Comparison of ENCODE assay signal across 12 cellular contexts in genomic region chr1:159869173-159869572, GRCh38. TPM values are rescaled to one million over a fixed set of nuclear protein-coding genes. Genes with fewer than 3 reads are reported as not detected.
A peak's percentile ranks its signal among the peaks of the same experiment; 100 is the strongest.
DNase-seq lines count a peak whose midpoint lies in the region; ATAC-seq and TF ChIP-seq lines count a peak whose summit lies in the region.
"Had no signal": no experiment of that assay in that cellular context is flagged by ENCODE, and none has a peak within 500 bp of the region (broad histone marks: within the 10 kb centered on the region; RNA-seq: fewer than 3 reads in every experiment).

No MANE protein-coding gene starts in this region.

- H3K9me3 Mint-ChIP-seq in endodermal cell: no peaks in the 10 kb centered on the region
- H3K9me3 Mint-ChIP-seq in stimulated activated naive CD8-positive, alpha-beta T cell treated with anti-CD3 and anti-CD28 coated beads, Interleukin-15, amount 100 ng/mL, for 72 hours: no peaks in the 10 kb centered on the region
- H3K9me3 Mint-ChIP-seq: CD8-positive, alpha-beta T cell had no signal

- peak overlapping the region; percentile 45 for H3K27ac Mint-ChIP-seq in endodermal cell
- H3K27ac Mint-ChIP-seq in stimulated activated naive CD8-positive, alpha-beta T cell treated with anti-CD3 and anti-CD28 coated beads, Interleukin-15, amount 100 ng/mL, for 72 hours: no peak overlapping the region
- H3K27ac Mint-ChIP-seq: activated naive CD8-positive, alpha-beta T cell; CD8-positive, alpha-beta T cell had no signal

- H3K4me3 ChIP-seq in endodermal cell (ENCODE audit: low read length): no peak overlapping the region
- H3K4me3 ChIP-seq: ovary had no signal

- H3K4me3 Mint-ChIP-seq in endodermal cell: no peak overlapping the region
- H3K4me3 Mint-ChIP-seq in stimulated activated naive CD8-positive, alpha-beta T cell treated with anti-CD3 and anti-CD28 coated beads, Interleukin-15, amount 100 ng/mL, for 72 hours: no peak overlapping the region
- H3K4me3 Mint-ChIP-seq: activated naive CD8-positive, alpha-beta T cell; CD8-positive, alpha-beta T cell had no signal

- no peak overlapping the region for H3K9ac ChIP-seq in endodermal cell (ENCODE audit: extremely low read depth, low read length, poor library complexity, severe bottlenecking)

- WGBS in endodermal cell (ENCODE audit: insufficient coverage in 1 of 2, insufficient read length in 1 of 2), 2 experiments: 50 to 75% methylated on average over 1 to 4 of the region's 4 CpGs

- H3K27me3 ChIP-seq in endodermal cell (ENCODE audit: control insufficient read depth, insufficient read depth, low read length, poor library complexity, severe bottlenecking): peaks cover 2% of the 10 kb centered on the region
- H3K27me3 ChIP-seq: ovary had no signal

- H3K27ac ChIP-seq in endodermal cell (ENCODE audit: low read depth, low read length): no peak overlapping the region
- H3K27ac ChIP-seq: ovary had no signal

- H3K36me3 Mint-ChIP-seq in endodermal cell (ENCODE audit: low read depth): no peaks in the 10 kb centered on the region
- H3K36me3 Mint-ChIP-seq: activated naive CD8-positive, alpha-beta T cell; CD8-positive, alpha-beta T cell had no signal

- no peak for TF ChIP-seq CTCF in endodermal cell (conservative IDR thresholded peaks at IDR 0.05)

- H3K27me3 Mint-ChIP-seq in endodermal cell (ENCODE audit: insufficient read depth): peaks cover 23% of the 10 kb centered on the region
- peaks cover 42% of the 10 kb centered on the region for H3K27me3 Mint-ChIP-seq in stimulated activated naive CD8-positive, alpha-beta T cell treated with anti-CD3 and anti-CD28 coated beads, Interleukin-15, amount 100 ng/mL, for 72 hours

- DNase-seq in stimulated activated CD4-positive, alpha-beta T cell treated with anti-CD3 and anti-CD28 coated beads, Interleukin-12 subunit alpha, Interleukin-12 subunit beta, amount 100 ng/mL, for 48 hours (ENCODE audit: low read depth in 2 of 3, low spot score in 1 of 3): peak in 2 of 3 donors; percentile 1 to 8
- DNase-seq in stimulated activated CD4-positive, alpha-beta T cell treated with anti-CD3 and anti-CD28 coated beads, Interleukin-12 subunit alpha, Interleukin-12 subunit beta, amount 100 ng/mL, for 4 hours: no peak
- DNase-seq in RKO (ENCODE audit: low spot score) (peak; percentile 44), endodermal cell (peak; percentile 60), germinal center (ENCODE audit: low spot score) (no peak)
- DNase-seq in stimulated activated naive CD8-positive, alpha-beta T cell treated with anti-CD3 and anti-CD28 coated beads, Interleukin-15, amount 100 ng/mL, for 72 hours: peak in 1 of 2 donors; percentile 17

- H3K36me3 ChIP-seq in endodermal cell (ENCODE audit: control insufficient read depth, insufficient read depth, low read length): no peaks in the 10 kb centered on the region
- H3K36me3 ChIP-seq: ovary had no signal

- peaks cover 24% of the 10 kb centered on the region for H3K4me1 Mint-ChIP-seq in endodermal cell
- H3K4me1 Mint-ChIP-seq in stimulated activated naive CD8-positive, alpha-beta T cell treated with anti-CD3 and anti-CD28 coated beads, Interleukin-15, amount 100 ng/mL, for 72 hours: peaks cover 21% of the 10 kb centered on the region

- ATAC-seq in stimulated activated naive CD8-positive, alpha-beta T cell treated with anti-CD3 and anti-CD28 coated beads, Interleukin-15, amount 100 ng/mL, for 72 hours: peak; percentile 75
- ATAC-seq in GM19397 (IDR thresholded peaks at IDR 0.05; ENCODE audit: unreplicated experiment) (no peak), HG03439 (IDR thresholded peaks at IDR 0.05; ENCODE audit: unreplicated experiment) (no peak)
- ATAC-seq: CD8-positive, alpha-beta T cell had no signal

- H3K4me1 ChIP-seq in endodermal cell (ENCODE audit: control insufficient read depth, insufficient read depth, low read length): peaks cover 11% of the 10 kb centered on the region

- H3K9me3 ChIP-seq in endodermal cell (ENCODE audit: control insufficient read depth, low read length): no peaks in the 10 kb centered on the region
- H3K9me3 ChIP-seq: ovary had no signal

RNA-seq across cellular contexts. Expression of gene VSIG8, which starts 6.7 kb away (rescaled TPM):
- not detected for total RNA-seq in endodermal cell
- polyA plus RNA-seq in endodermal cell (2013, experiment 1 of 2): not detected
- polyA plus RNA-seq in endodermal cell (2013, experiment 2 of 2): not detected
- total RNA-seq: CD8-positive, alpha-beta T cell; SK-MEL-5 had no signal

RNA-seq across cellular contexts. Expression of gene CFAP45, which starts 30.8 kb away (rescaled TPM):
- under 1 TPM; 0.49 to 0.55 TPM for total RNA-seq in endodermal cell
- 0.96 TPM for polyA plus RNA-seq in endodermal cell (2013, experiment 1 of 2)
- 0.54 TPM for polyA plus RNA-seq in endodermal cell (2013, experiment 2 of 2)

RNA-seq across cellular contexts. Expression of gene SLAMF8, which starts 42.5 kb away (rescaled TPM):
- total RNA-seq in endodermal cell: not detected
- polyA plus RNA-seq in endodermal cell (2013, experiment 1 of 2): not detected
- not detected for polyA plus RNA-seq in endodermal cell (2013, experiment 2 of 2)
- total RNA-seq: SK-MEL-5 had no signal

RNA-seq across cellular contexts. Expression of gene TAGLN2, which starts 56.1 kb away (rescaled TPM):
- 100 to 1,000 TPM; 136 to 221 TPM for total RNA-seq in endodermal cell
- polyA plus RNA-seq in endodermal cell (2013, experiment 1 of 2): 141 TPM
- 179 TPM for polyA plus RNA-seq in endodermal cell (2013, experiment 2 of 2)

Comparison
In these comparisons a context has a peak if more than half of its experiments do, and no peak if none do; other contexts are left out.
1. DNase-seq: peak in stimulated activated CD4-positive, alpha-beta T cell treated with anti-CD3 and anti-CD28 coated beads, Interleukin-12 subunit alpha, Interleukin-12 subunit beta, amount 100 ng/mL, for 48 hours (2 of 3), RKO (single experiment) and endodermal cell (single experiment); none in stimulated activated CD4-positive, alpha-beta T cell treated with anti-CD3 and anti-CD28 coated beads, Interleukin-12 subunit alpha, Interleukin-12 subunit beta, amount 100 ng/mL, for 4 hours (single experiment) and germinal center (single experiment).